Comparison of ENCODE assay signal across 7 cellular contexts in genomic region chr14:93185333-93185688, GRCh38. TPM values are rescaled to one million over a fixed set of nuclear protein-coding genes. Genes with fewer than 3 reads are reported as not detected.
DNase-seq lines count a peak whose midpoint lies in the region; ATAC-seq and TF ChIP-seq lines count a peak whose summit lies in the region.

No MANE protein-coding gene starts in this region.

- H3K9me3 ChIP-seq in OCI-LY1 (ENCODE audit: low read length): no peaks in the 10 kb centered on the region
- H3K9me3 ChIP-seq in osteoblast (ENCODE audit: low read depth, low read length): no peaks in the 10 kb centered on the region

- peak; percentile 16 for ATAC-seq in GM21515 (IDR thresholded peaks at IDR 0.05; ENCODE audit: unreplicated experiment)

- H2AFZ ChIP-seq in OCI-LY1 (ENCODE audit: low read length) (no peak overlapping the region), osteoblast (ENCODE audit: low read length) (peak overlapping the region; percentile 92)

- H3K4me1 Mint-ChIP-seq in endothelial cell (ENCODE audit: unreplicated experiment): peaks cover 19% of the 10 kb centered on the region

- H3K27me3 Mint-ChIP-seq in endothelial cell (ENCODE audit: unreplicated experiment): peaks cover 5% of the 10 kb centered on the region

- H3K9me3 Mint-ChIP-seq in endothelial cell (ENCODE audit: unreplicated experiment): no peaks in the 10 kb centered on the region

- no peaks in the 10 kb centered on the region for H3K36me3 Mint-ChIP-seq in endothelial cell (ENCODE audit: low read depth, unreplicated experiment)

- H3K4me3 Mint-ChIP-seq in endothelial cell (ENCODE audit: unreplicated experiment): peak overlapping the region; percentile 98

- peak overlapping the region; percentile 96 for H3K4me3 ChIP-seq in OCI-LY1 (ENCODE audit: low read depth, low read length, poor library complexity, severe bottlenecking)
- H3K4me3 ChIP-seq in osteoblast (ENCODE audit: insufficient read depth, low read length): peak overlapping the region; percentile 95

- H3K27ac Mint-ChIP-seq in endothelial cell (ENCODE audit: unreplicated experiment): peak overlapping the region; percentile 96

- no peaks in the 10 kb centered on the region for H3F3A ChIP-seq in OCI-LY1 (ENCODE audit: insufficient read depth, low read length)

- H3K79me2 ChIP-seq in OCI-LY1 (ENCODE audit: insufficient read depth, low read length) (peaks cover 10% of the 10 kb centered on the region), osteoblast (ENCODE audit: insufficient read depth, low read length) (peaks cover 45% of the 10 kb centered on the region)

- peaks cover 26% of the 10 kb centered on the region for H3K4me1 ChIP-seq in OCI-LY1 (ENCODE audit: insufficient read depth, low read length, severe bottlenecking)
- H3K4me1 ChIP-seq in osteoblast (ENCODE audit: insufficient read depth, low read length): peaks cover 12% of the 10 kb centered on the region

- DNase-seq in endothelial cell (ENCODE audit: low spot score) (no peak), osteoblast (ENCODE audit: insufficient read length, low spot score, missing footprints) (peak; percentile 83), dedifferentiated amniotic fluid mesenchymal stem cell (ENCODE audit: extremely low spot score) (no peak), NCI-H2029 (lab: John Stamatoyannopoulos, UW) (no peak)
- no peak for DNase-seq in stimulated activated CD4-positive, alpha-beta T cell treated with anti-CD3 and anti-CD28 coated beads, Interleukin-4, amount 100 ng/mL, for 24 hours

- no peaks in the 10 kb centered on the region for H3K9me2 ChIP-seq in OCI-LY1 (ENCODE audit: low read depth, low read length)

- H4K20me1 ChIP-seq in OCI-LY1 (ENCODE audit: insufficient read depth, low read length): no peaks in the 10 kb centered on the region
- peaks cover 9% of the 10 kb centered on the region for H4K20me1 ChIP-seq in osteoblast (ENCODE audit: insufficient read depth, low read length)

- H3K4me2 ChIP-seq in OCI-LY1 (ENCODE audit: low read length) (peak overlapping the region; percentile 79), osteoblast (ENCODE audit: insufficient read depth, low read length) (peak overlapping the region; percentile 99)

- peak overlapping the region; percentile 72 for H3K9ac ChIP-seq in OCI-LY1 (ENCODE audit: low read length)

- no peak for TF ChIP-seq CTCF in OCI-LY1 (IDR thresholded peaks at IDR 0.05; ENCODE audit: low read length)
- no peak for TF ChIP-seq CTCF in endothelial cell (IDR thresholded peaks at IDR 0.05; ENCODE audit: unreplicated experiment)
- TF ChIP-seq CTCF in osteoblast (IDR thresholded peaks at IDR 0.05; ENCODE audit: extremely low read depth, low read depth, low read length): no peak

- no peaks in the 10 kb centered on the region for H3K27me3 ChIP-seq in OCI-LY1 (ENCODE audit: insufficient read depth, low read length)
- H3K27me3 ChIP-seq in osteoblast (ENCODE audit: insufficient read depth, low read length): no peaks in the 10 kb centered on the region

- H3K36me3 ChIP-seq in OCI-LY1 (ENCODE audit: insufficient read depth, low read length) (peaks cover 40% of the 10 kb centered on the region), osteoblast (ENCODE audit: insufficient read depth, low read length) (peaks cover 8% of the 10 kb centered on the region)

- peak overlapping the region; percentile 47 for H3K27ac ChIP-seq in OCI-LY1 (ENCODE audit: low read depth, low read length, poor library complexity, severe bottlenecking)
- peak overlapping the region; percentile 94 for H3K27ac ChIP-seq in osteoblast (ENCODE audit: low read depth, low read length)

RNA-seq across cellular contexts. Expression of gene LYSET, which starts 0.2 kb away (rescaled TPM):
- 13.6 TPM for total RNA-seq in endothelial cell (ENCODE audit: unreplicated experiment)
- total RNA-seq in osteoblast: 10.1 and 11.5 TPM in 2 replicates

RNA-seq across cellular contexts. Expression of gene MOAP1, which starts 0.6 kb away (rescaled TPM):
- total RNA-seq in endothelial cell (ENCODE audit: unreplicated experiment): 22.4 TPM
- total RNA-seq in osteoblast: 16.6 and 18.3 TPM in 2 replicates

RNA-seq across cellular contexts. Expression of gene GON7, which starts 21.6 kb away (rescaled TPM):
- total RNA-seq in endothelial cell (ENCODE audit: unreplicated experiment) (15.5 TPM), osteoblast (11.2 and 11.6 TPM in 2 replicates)

RNA-seq across cellular contexts. Expression of gene UBR7, which starts 21.7 kb away (rescaled TPM):
- 35.8 TPM for total RNA-seq in endothelial cell (ENCODE audit: unreplicated experiment)
- 20.6 and 25.3 TPM in 2 replicates for total RNA-seq in osteoblast
